25 cellular contexts compared by ENCODE assay signal in the genomic region with DNA sequence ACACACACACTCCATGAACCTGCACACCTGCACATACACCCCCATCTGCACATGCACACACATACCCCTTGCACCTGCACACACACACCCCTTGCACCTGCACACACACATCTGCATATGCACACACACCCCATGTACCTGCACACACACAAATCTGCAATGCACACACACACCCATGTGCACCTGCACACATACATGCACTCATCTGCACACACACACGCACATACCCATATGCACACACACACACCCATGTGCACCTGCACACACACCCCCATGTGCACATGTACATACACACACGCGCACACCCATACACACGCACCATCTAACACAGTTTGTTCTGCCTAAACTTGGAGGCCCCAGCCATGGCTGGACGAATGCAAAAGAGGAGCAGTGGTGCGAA.
"Had no signal": no experiment of that assay in that cellular context is flagged by ENCODE, and none has a peak within 500 bp of the region (broad histone marks: within the 10 kb centered on the region; RNA-seq: fewer than 3 reads in every experiment).

No MANE protein-coding gene starts in this region.

- H3K4me3 Mint-ChIP-seq: activated CD4-positive, alpha-beta T cell treated with anti-CD3 and anti-CD28 coated beads for 36 hours; activated naive CD8-positive, alpha-beta T cell; activated T-cell treated with anti-CD3 and anti-CD28 coated beads, Interleukin-2, amount 50 U/mL, for 4 hours; memory B cell; natural killer cell treated with Interleukin-12 subunit alpha and Interleukin-12 subunit beta and Interleukin-15 and Interleukin-18, amount 100 ng/mL, for 72 hours had no signal

- H3K9me3 ChIP-seq: breast epithelium, colonic mucosa, esophagus squamous epithelium, gastrocnemius medialis, heart left ventricle, thyroid gland, uterus had no signal

- H3K27ac Mint-ChIP-seq: activated CD4-positive, alpha-beta T cell treated with anti-CD3 and anti-CD28 coated beads for 36 hours; activated naive CD8-positive, alpha-beta T cell; activated T-helper 2 cell treated with anti-CD3 and anti-CD28 coated beads, Interferon-gamma antibody, Interleukin-2, Interleukin-4, amounts not matched to agents 10 μg/mL and 5 μg/mL and 100 μg/mL, durations not matched to agents 14 hours and 24 hours and 36 hours; natural killer cell treated with Interleukin-12 subunit alpha and Interleukin-12 subunit beta and Interleukin-15 and Interleukin-18, amount 100 ng/mL, for 72 hours had no signal

- H3K4me3 ChIP-seq: breast epithelium, colonic mucosa, esophagus squamous epithelium, gastrocnemius medialis, heart left ventricle, thyroid gland, uterus had no signal

- H3K4me1 ChIP-seq: breast epithelium, gastrocnemius medialis, parathyroid adenoma, uterus had no signal

- H3K4me1 Mint-ChIP-seq: activated CD4-positive, alpha-beta T cell treated with anti-CD3 and anti-CD28 coated beads for 36 hours had no signal

- DNase-seq: activated CD4-positive, alpha-beta T cell treated with anti-CD3 and anti-CD28 coated beads for 36 hours; activated CD4-positive, alpha-beta T cell treated with anti-CD3 and anti-CD28 coated beads, Interleukin-2, amount 50 U/mL, for 48 hours; activated CD8-positive, alpha-beta memory T cell treated with anti-CD3 and anti-CD28 coated beads, Interleukin-2, amount 50 U/mL, for 48 hours; activated naive CD4-positive, alpha-beta T cell; activated T-cell treated with anti-CD3 and anti-CD28 coated beads, Interleukin-2, amount 50 U/mL, for 4 hours; colonic mucosa; esophagus squamous epithelium; gastrocnemius medialis; heart left ventricle; islet precursor cell; left cardiac atrium; small intestine; stimulated activated CD4-positive, alpha-beta T cell treated with anti-CD3 and anti-CD28 coated beads, Interleukin-15, amount 100 ng/mL, for 24 hours; stimulated activated CD8-positive, alpha-beta memory T cell treated with anti-CD3 and anti-CD28 coated beads, Interleukin-4, amount 100 ng/mL, for 48 hours; stimulated activated naive CD4-positive, alpha-beta T cell treated with Interleukin-2 at 50 U/mL for 16 hours; uterus had no signal

- ATAC-seq: activated CD4-positive, alpha-beta T cell treated with anti-CD3 and anti-CD28 coated beads for 36 hours; activated T-cell treated with anti-CD3 and anti-CD28 coated beads, Interleukin-2, amount 50 U/mL, for 4 hours; gastrocnemius medialis; heart left ventricle; left cardiac atrium; natural killer cell treated with Interleukin-12 subunit alpha and Interleukin-12 subunit beta and Interleukin-15 and Interleukin-18, amount 100 ng/mL, for 72 hours; sciatic nerve had no signal

- H3K36me3 ChIP-seq: breast epithelium, colonic mucosa, esophagus squamous epithelium, gastrocnemius medialis, heart left ventricle, thyroid gland, uterus had no signal

- H3K27me3 Mint-ChIP-seq: activated CD4-positive, alpha-beta T cell treated with anti-CD3 and anti-CD28 coated beads for 36 hours; activated naive CD8-positive, alpha-beta T cell; memory B cell; natural killer cell treated with Interleukin-12 subunit alpha and Interleukin-12 subunit beta and Interleukin-15 and Interleukin-18, amount 100 ng/mL, for 72 hours had no signal

- H3K36me3 Mint-ChIP-seq: activated naive CD8-positive, alpha-beta T cell; natural killer cell treated with Interleukin-12 subunit alpha and Interleukin-12 subunit beta and Interleukin-15 and Interleukin-18, amount 100 ng/mL, for 72 hours had no signal

- H3K27ac ChIP-seq: breast epithelium, colonic mucosa, esophagus squamous epithelium, heart left ventricle, parathyroid adenoma, uterus, VCaP had no signal

- H3K27me3 ChIP-seq: breast epithelium, colonic mucosa, esophagus squamous epithelium, heart left ventricle, thyroid gland, uterus had no signal

- H3K9ac ChIP-seq: parathyroid adenoma had no signal

- H3K9me3 Mint-ChIP-seq: activated T-cell treated with anti-CD3 and anti-CD28 coated beads, Interleukin-2, amount 50 U/mL, for 4 hours; activated T-helper 2 cell treated with anti-CD3 and anti-CD28 coated beads, Interferon-gamma antibody, Interleukin-2, Interleukin-4, amounts not matched to agents 10 μg/mL and 5 μg/mL and 100 μg/mL, durations not matched to agents 14 hours and 24 hours and 36 hours; memory B cell; natural killer cell treated with Interleukin-12 subunit alpha and Interleukin-12 subunit beta and Interleukin-15 and Interleukin-18, amount 100 ng/mL, for 72 hours had no signal

- H2AFZ ChIP-seq: parathyroid adenoma had no signal
